In the genomic region with DNA sequence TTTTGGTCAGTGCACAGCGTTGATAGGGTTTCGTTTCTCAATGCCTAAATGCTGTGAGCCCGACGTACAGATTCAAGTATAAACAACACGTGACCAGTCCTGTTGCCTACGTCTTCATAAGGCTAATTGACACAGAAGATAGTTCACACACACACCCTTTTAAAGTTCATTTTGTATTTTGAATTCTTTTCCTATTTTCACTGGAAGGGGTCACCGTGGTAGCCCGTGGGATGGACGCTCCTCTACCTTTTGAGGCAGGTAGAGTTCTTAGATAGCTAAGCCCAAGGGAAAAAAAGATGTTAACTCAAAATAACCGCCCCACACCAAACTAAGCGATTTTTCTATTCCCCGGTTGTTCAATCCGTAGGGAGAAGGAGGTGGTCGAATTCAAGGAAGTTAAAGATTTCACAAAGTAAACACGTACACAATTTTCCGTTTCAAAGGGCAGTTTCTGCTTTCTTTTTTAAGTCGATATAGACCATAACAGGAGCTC, we compare ENCODE assay signal across 8 cellular contexts. TPM values are rescaled to one million over a fixed set of nuclear protein-coding genes. Genes with fewer than 3 reads are reported as not detected.
DNase-seq lines count a peak whose midpoint lies in the region; ATAC-seq, FAIRE-seq and TF ChIP-seq lines count a peak whose summit lies in the region.

No MANE protein-coding gene starts in this region.

- peak overlapping the region; percentile 99 for H3K4me3 Mint-ChIP-seq in astrocyte (ENCODE audit: unreplicated experiment)

- TSS peak; percentile 68 for BruUV-seq in Panc1 (replicated peaks; lab: Mats Ljungman, UMichigan)

- ATAC-seq in GM21381 (IDR thresholded peaks at IDR 0.05; ENCODE audit: unreplicated experiment) (peak; percentile 27), Panc1 (peak; percentile 27; the same call in 1 of the 2 replicates)

- no peaks in the 10 kb centered on the region for H3K9me3 Mint-ChIP-seq in astrocyte (ENCODE audit: unreplicated experiment)

- peak overlapping the region; percentile 99 for H3K27ac Mint-ChIP-seq in astrocyte (ENCODE audit: unreplicated experiment)

- in situ Hi-C loops in Panc1 (cut with HindIII; ENCODE audit: low pct_unique_long_range_greater_than_20kb, low sequenced_read_pairs) = no loop called here

- H3K4me1 ChIP-seq in Panc1 (ENCODE audit: control insufficient read depth, insufficient read depth, low read length) (peaks cover 40% of the 10 kb centered on the region), astrocyte (ENCODE audit: insufficient read depth, low read length) (peaks cover 19% of the 10 kb centered on the region), spleen (peaks cover 44 to 69% (median 61%) of the 10 kb centered on the region in 6 donors)

- H3K9me3 ChIP-seq in Panc1 (ENCODE audit: control insufficient read depth, insufficient read depth, low read depth, low read length) (no peaks in the 10 kb centered on the region), astrocyte (ENCODE audit: insufficient read depth, low read depth, low read length) (no peaks in the 10 kb centered on the region), spleen (no peaks in the 10 kb centered on the region)

- peaks cover 54% of the 10 kb centered on the region for H3K79me2 ChIP-seq in astrocyte (ENCODE audit: insufficient read depth, low read length)

- intact Hi-C loops in Panc1 (cut with micrococcal nuclease; ENCODE audit: unreplicated experiment) (no loop called here), spleen (cut with DNase I; ENCODE audit: low total_unique reads) (loop anchor here (10.0 kb wide), 1 partner anchor 174 kb away; a partner anchor contains a TSS)

- no peak for FAIRE-seq in astrocyte (lab: Jason Lieb, UNC)

- CTCF ChIA-PET in Panc1 (lab: Charles Lee) = no interaction called here

- TF ChIP-seq POLR2A in spleen (IDR thresholded peaks at IDR 0.05) = no peak

- peak overlapping the region; percentile 90 for H3K4me2 ChIP-seq in astrocyte (ENCODE audit: low read length)

- H3K27ac ChIP-seq in Panc1 (ENCODE audit: low read length) (peak overlapping the region; percentile 98), astrocyte (ENCODE audit: low read depth, low read length) (peak overlapping the region; percentile 87), spleen (peak overlapping the region; percentile 96 to 99 (median 99))

- H3K27me3 Mint-ChIP-seq in astrocyte (ENCODE audit: low read depth, unreplicated experiment) = no peaks in the 10 kb centered on the region

- H3K4me3 ChIP-seq in Panc1 (ENCODE audit: low read depth in 2 of 2, low read length in 2 of 2) = peak overlapping the region; percentile 83 to 94
- peak overlapping the region; percentile 83 for H3K4me3 ChIP-seq in astrocyte (ENCODE audit: insufficient read depth, low read depth, low read length)
- H3K4me3 ChIP-seq in spleen = peak overlapping the region; percentile 62 to 88 (median 74)

- WGBS in spleen, 5 donors = 0% methylated on average over 17 of the region's 17 CpGs

- H4K20me1 ChIP-seq in astrocyte (ENCODE audit: insufficient read depth, low read length) = peaks cover 48% of the 10 kb centered on the region

- H3K36me3 ChIP-seq in Panc1 (ENCODE audit: control insufficient read depth, insufficient read depth, low read length) = peaks cover 3% of the 10 kb centered on the region; the same call in 1 of the 2 replicates
- H3K36me3 ChIP-seq in astrocyte (ENCODE audit: insufficient read depth, low read length) = no peaks in the 10 kb centered on the region
- H3K36me3 ChIP-seq in spleen = no peaks in the 10 kb centered on the region

- H3K27me3 ChIP-seq in Panc1 (ENCODE audit: control insufficient read depth, insufficient read depth, low read length) (no peaks in the 10 kb centered on the region), astrocyte (ENCODE audit: insufficient read depth, low read length) (no peaks in the 10 kb centered on the region), spleen (replicated peaks in 1 of 7) (no peaks in the 10 kb centered on the region)

- peaks cover 40% of the 10 kb centered on the region for H3K4me1 Mint-ChIP-seq in astrocyte (ENCODE audit: low read depth, unreplicated experiment)

- DNase-seq in NCI-H1436 (lab: John Stamatoyannopoulos, UW) = peak; percentile 23
- no peak for DNase-seq in NCI-H1436 treated with DMSO at 0.1 percent for 48 hours (lab: John Stamatoyannopoulos, UW)
- DNase-seq in HT-29 (ENCODE audit: low spot score) = peak; percentile 78
- DNase-seq in Panc1 (ENCODE audit: low read depth, low spot score) = no peak
- DNase-seq in astrocyte (ENCODE audit: low read depth) = peak; percentile 56
- peak; percentile 56 for DNase-seq in inferior parietal cortex (ENCODE audit: extremely low spot score)
- no peak for DNase-seq in spleen

- no peaks in the 10 kb centered on the region for H3K36me3 Mint-ChIP-seq in astrocyte (ENCODE audit: low read depth, unreplicated experiment)

- peak overlapping the region; percentile 7 for H2AFZ ChIP-seq in astrocyte (ENCODE audit: low read depth, low read length)

- POLR2A ChIA-PET in Panc1 (lab: Charles Lee) = interaction anchor here (0.5 to 1.3 kb wide), 2 partner anchors 10 to 13 kb away, joined by 4 to 6 read pairs; no protein-coding TSS in a partner anchor

- TF ChIP-seq CTCF in Panc1 (IDR thresholded peaks at IDR 0.05) (no peak), astrocyte (IDR thresholded peaks at IDR 0.05; ENCODE audit: insufficient read depth, low read depth, low read length) (no peak), spleen (IDR thresholded peaks at IDR 0.05 in 8 of 11, conservative IDR thresholded peaks at IDR 0.05 in 3 of 11) (no peak)

- peak overlapping the region; percentile 91 for H3K9ac ChIP-seq in astrocyte (ENCODE audit: low read length)

RNA-seq across cellular contexts. Expression of a gene that starts 1.0 kb away (rescaled TPM):
- total RNA-seq in HT-29 (2014; rRNA removed; shearing (Covaris generic)) = 29.1 and 36.1 TPM in 2 replicates
- total RNA-seq in Panc1 (2021; ENCODE audit: unreplicated experiment) (36.8 TPM), astrocyte (26.2 and 26.9 TPM in 2 replicates), spleen (10 to 100 TPM; 57.4 to 80.8 (median 61.4) TPM)
- polyA plus RNA-seq in Panc1 (2012; ENCODE audit: insufficient read length) = 20.4 TPM
- polyA plus RNA-seq in spleen = 10 to 100 TPM; 15.6 to 19.1 (median 16.6) TPM

Comparison
In these comparisons a context has a peak if more than half of its experiments do, and no peak if none do; other contexts are left out.
1. DNase-seq: peak in NCI-H1436 (single experiment), HT-29 (single experiment), astrocyte (single experiment) and inferior parietal cortex (single experiment); none in NCI-H1436 treated with DMSO at 0.1 percent for 48 hours (single experiment), Panc1 (single experiment) and spleen (single experiment).
2. Peak in every context shown above with its lines, with median percentiles within 50 percentile points of each other: H3K27ac ChIP-seq and H3K4me3 ChIP-seq.